In the genomic region with DNA sequence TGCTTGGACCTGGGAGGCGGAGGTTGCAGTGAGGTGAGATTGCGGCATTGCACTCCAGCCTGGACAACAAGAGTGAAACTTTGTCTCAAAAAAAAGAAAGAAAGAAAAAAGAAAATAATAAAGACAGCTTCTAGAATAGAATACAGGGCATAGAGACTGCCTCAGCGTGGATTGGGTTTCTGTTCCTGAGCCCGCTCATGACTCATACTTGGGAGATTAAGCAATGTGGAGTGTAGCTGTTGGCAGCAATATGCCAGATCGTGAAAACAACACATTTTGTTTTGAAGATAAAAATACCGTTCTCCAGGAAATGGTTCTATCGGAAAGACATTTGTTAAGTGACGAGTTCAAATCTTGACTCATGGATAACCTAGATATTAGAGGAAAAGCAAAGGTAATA, we compare ENCODE assay signal across 13 cellular contexts.
DNase-seq lines count a peak whose midpoint lies in the region; ATAC-seq and TF ChIP-seq lines count a peak whose summit lies in the region.
"Had no signal": no experiment of that assay in that cellular context is flagged by ENCODE, and none has a peak within 500 bp of the region (broad histone marks: within the 10 kb centered on the region; RNA-seq: fewer than 3 reads in every experiment).

No MANE protein-coding gene starts in this region.

- no peak for TF ChIP-seq POLR2A in uterus (IDR thresholded peaks at IDR 0.05)

- 42% methylated on average over 8 of the region's 8 CpGs for WGBS in liver

- BruUV-seq in MCF 10A (replicated peaks; lab: Mats Ljungman, UMichigan): no TSS peak

- H3K4me3 Mint-ChIP-seq in MCF 10A (ENCODE audit: unreplicated experiment): no peak overlapping the region
- H3K4me3 Mint-ChIP-seq in activated T-helper 1 cell treated with anti-CD3 and anti-CD28 coated beads, Interleukin-12 subunit alpha, Interleukin-12 subunit beta, Interleukin-2, Interleukin-4 antibody, amounts not matched to agents 30 ng/mL and 10 ng/mL and 1 ng/mL, durations not matched to agents 14 hours and 24 hours and 36 hours: no peak overlapping the region
- H3K4me3 Mint-ChIP-seq: activated CD8-positive, alpha-beta memory T cell treated with anti-CD3 and anti-CD28 coated beads, Interleukin-2, amount 10 ng/mL, durations not matched to agents 7 days and 5 days had no signal

- ATAC-seq in Right ventricle myocardium inferior: peak; percentile 60
- ATAC-seq in GM18909 (IDR thresholded peaks at IDR 0.05; ENCODE audit: poor library complexity, unreplicated experiment): no peak
- ATAC-seq: activated CD8-positive, alpha-beta memory T cell treated with anti-CD3 and anti-CD28 coated beads, Interleukin-2, amount 10 ng/mL, durations not matched to agents 7 days and 5 days had no signal

- CTCF ChIA-PET in MCF 10A (lab: Yijun Ruan, JAX): interaction anchor here (0.7 kb wide), 1 partner anchor 57 kb away, joined by 3 read pairs; no protein-coding TSS in a partner anchor

- H3K27me3 Mint-ChIP-seq in MCF 10A (ENCODE audit: insufficient read depth, unreplicated experiment): no peaks in the 10 kb centered on the region
- peaks cover 6% of the 10 kb centered on the region for H3K27me3 Mint-ChIP-seq in activated T-helper 1 cell treated with anti-CD3 and anti-CD28 coated beads, Interleukin-12 subunit alpha, Interleukin-12 subunit beta, Interleukin-2, Interleukin-4 antibody, amounts not matched to agents 30 ng/mL and 10 ng/mL and 1 ng/mL, durations not matched to agents 14 hours and 24 hours and 36 hours (ENCODE audit: insufficient read depth)

- H3K27me3 ChIP-seq in liver (ENCODE audit: control insufficient read depth in 4 of 4, insufficient read depth in 4 of 4, low read length in 3 of 4) (no peaks in the 10 kb centered on the region), uterus (no peaks in the 10 kb centered on the region)

- no peak for TF ChIP-seq CTCF in MCF 10A (IDR thresholded peaks at IDR 0.05; ENCODE audit: unreplicated experiment)
- no peak for TF ChIP-seq CTCF in liver (IDR thresholded peaks at IDR 0.05; ENCODE audit: low read depth, low read length, missing input control)
- no peak for TF ChIP-seq CTCF in uterus (IDR thresholded peaks at IDR 0.05)

- H3K4me3 ChIP-seq in liver (ENCODE audit: low read depth in 1 of 3, low read length in 3 of 3) (no peak overlapping the region), uterus (no peak overlapping the region)

- H3K9ac ChIP-seq in liver (ENCODE audit: low read depth in 1 of 2, low read length in 2 of 2): peak overlapping the region in 1 of 2 donors; percentile 3

- DNase-seq in Right ventricle myocardium inferior (ENCODE audit: missing footprints): no peak
- no peak for DNase-seq in cardiac septum (ENCODE audit: low spot score)
- peak; percentile 83 for DNase-seq in MCF 10A (ENCODE audit: unreplicated experiment)
- DNase-seq in uterus: peak; percentile 22 to 75
- DNase-seq in activated T-helper 1 cell treated with anti-CD3 and anti-CD28 coated beads, Interleukin-12 subunit alpha, Interleukin-12 subunit beta, Interleukin-2, Interleukin-4 antibody, amounts not matched to agents 30 ng/mL and 10 ng/mL and 1 ng/mL, durations not matched to agents 14 hours and 24 hours and 36 hours (ENCODE audit: low spot score): no peak
- no peak for DNase-seq in kidney glomerular epithelial cell (lab: John Stamatoyannopoulos, UW)
- DNase-seq: activated CD8-positive, alpha-beta memory T cell treated with anti-CD3 and anti-CD28 coated beads, Interleukin-2, amount 10 ng/mL, durations not matched to agents 7 days and 5 days; DND-41; NCI-H187; stimulated activated naive CD4-positive, alpha-beta T cell treated with Interleukin-2 at 50 U/mL for 16 hours had no signal

- no peaks in the 10 kb centered on the region for H3K4me1 ChIP-seq in liver (ENCODE audit: control insufficient read depth in 4 of 4, insufficient read depth in 4 of 4, low read length in 3 of 4)
- no peaks in the 10 kb centered on the region for H3K4me1 ChIP-seq in uterus

- H3K27ac Mint-ChIP-seq in MCF 10A (ENCODE audit: low read depth, unreplicated experiment): peak overlapping the region; percentile 17
- no peak overlapping the region for H3K27ac Mint-ChIP-seq in activated T-helper 1 cell treated with anti-CD3 and anti-CD28 coated beads, Interleukin-12 subunit alpha, Interleukin-12 subunit beta, Interleukin-2, Interleukin-4 antibody, amounts not matched to agents 30 ng/mL and 10 ng/mL and 1 ng/mL, durations not matched to agents 14 hours and 24 hours and 36 hours
- H3K27ac Mint-ChIP-seq: activated CD8-positive, alpha-beta memory T cell treated with anti-CD3 and anti-CD28 coated beads, Interleukin-2, amount 10 ng/mL, durations not matched to agents 7 days and 5 days had no signal

- H3K36me3 ChIP-seq in liver (ENCODE audit: control insufficient read depth in 4 of 4, insufficient read depth in 3 of 4, low read depth in 1 of 4, low read length in 3 of 4) (no peaks in the 10 kb centered on the region), uterus (no peaks in the 10 kb centered on the region)

- peak; percentile 45 to 64 for TF ChIP-seq RAD21 in liver (IDR thresholded peaks at IDR 0.05)

- H3K4me1 Mint-ChIP-seq in MCF 10A (ENCODE audit: insufficient read depth, unreplicated experiment): peaks cover 20% of the 10 kb centered on the region
- peaks cover 37% of the 10 kb centered on the region for H3K4me1 Mint-ChIP-seq in activated T-helper 1 cell treated with anti-CD3 and anti-CD28 coated beads, Interleukin-12 subunit alpha, Interleukin-12 subunit beta, Interleukin-2, Interleukin-4 antibody, amounts not matched to agents 30 ng/mL and 10 ng/mL and 1 ng/mL, durations not matched to agents 14 hours and 24 hours and 36 hours (ENCODE audit: low read depth)

- H3K36me3 Mint-ChIP-seq in MCF 10A (ENCODE audit: insufficient read depth, unreplicated experiment): no peaks in the 10 kb centered on the region
- peaks cover 5% of the 10 kb centered on the region for H3K36me3 Mint-ChIP-seq in activated T-helper 1 cell treated with anti-CD3 and anti-CD28 coated beads, Interleukin-12 subunit alpha, Interleukin-12 subunit beta, Interleukin-2, Interleukin-4 antibody, amounts not matched to agents 30 ng/mL and 10 ng/mL and 1 ng/mL, durations not matched to agents 14 hours and 24 hours and 36 hours (ENCODE audit: low read depth)
- H3K36me3 Mint-ChIP-seq: activated CD8-positive, alpha-beta memory T cell treated with anti-CD3 and anti-CD28 coated beads, Interleukin-2, amount 10 ng/mL, durations not matched to agents 7 days and 5 days had no signal

- H3K9me3 Mint-ChIP-seq in MCF 10A (ENCODE audit: unreplicated experiment): no peaks in the 10 kb centered on the region
- H3K9me3 Mint-ChIP-seq in activated T-helper 1 cell treated with anti-CD3 and anti-CD28 coated beads, Interleukin-12 subunit alpha, Interleukin-12 subunit beta, Interleukin-2, Interleukin-4 antibody, amounts not matched to agents 30 ng/mL and 10 ng/mL and 1 ng/mL, durations not matched to agents 14 hours and 24 hours and 36 hours: peaks cover 4% of the 10 kb centered on the region

- peak overlapping the region; percentile 80 to 82 for H3K27ac ChIP-seq in liver (ENCODE audit: low read depth in 1 of 2, low read length in 2 of 2)
- H3K27ac ChIP-seq in uterus: peak overlapping the region; percentile 56 to 73
- H3K27ac ChIP-seq: 22Rv1 had no signal

- intact Hi-C loops in Right ventricle myocardium inferior (cut with DNase I) (no loop called here), cardiac septum (cut with DNase I) (no loop called here), MCF 10A (cut with micrococcal nuclease) (no loop called here), uterus (cut with DNase I; ENCODE audit: low total_unique reads) (no loop called here)
- intact Hi-C loops in activated T-helper 1 cell treated with anti-CD3 and anti-CD28 coated beads, Interleukin-12 subunit alpha, Interleukin-12 subunit beta, Interleukin-2, Interleukin-4 antibody, amounts not matched to agents 30 ng/mL and 10 ng/mL and 1 ng/mL, durations not matched to agents 14 hours and 24 hours and 36 hours (cut with micrococcal nuclease): no loop called here

- POLR2A ChIA-PET in MCF 10A (lab: Yijun Ruan, JAX): interaction anchor here (0.6 to 1.9 kb wide), 2 partner anchors 10 to 59 kb away, joined by 3 to 5 read pairs; no protein-coding TSS in a partner anchor

- H3K9me3 ChIP-seq in liver (ENCODE audit: control insufficient read depth in 4 of 4, low read length in 3 of 4) (no peaks in the 10 kb centered on the region), uterus (no peaks in the 10 kb centered on the region)

TF ChIP-seq in liver, 16 proteins besides CTCF, POLR2A, EP300 and RAD21 (continues in another document):
- TF ChIP-seq, protein P1, sequence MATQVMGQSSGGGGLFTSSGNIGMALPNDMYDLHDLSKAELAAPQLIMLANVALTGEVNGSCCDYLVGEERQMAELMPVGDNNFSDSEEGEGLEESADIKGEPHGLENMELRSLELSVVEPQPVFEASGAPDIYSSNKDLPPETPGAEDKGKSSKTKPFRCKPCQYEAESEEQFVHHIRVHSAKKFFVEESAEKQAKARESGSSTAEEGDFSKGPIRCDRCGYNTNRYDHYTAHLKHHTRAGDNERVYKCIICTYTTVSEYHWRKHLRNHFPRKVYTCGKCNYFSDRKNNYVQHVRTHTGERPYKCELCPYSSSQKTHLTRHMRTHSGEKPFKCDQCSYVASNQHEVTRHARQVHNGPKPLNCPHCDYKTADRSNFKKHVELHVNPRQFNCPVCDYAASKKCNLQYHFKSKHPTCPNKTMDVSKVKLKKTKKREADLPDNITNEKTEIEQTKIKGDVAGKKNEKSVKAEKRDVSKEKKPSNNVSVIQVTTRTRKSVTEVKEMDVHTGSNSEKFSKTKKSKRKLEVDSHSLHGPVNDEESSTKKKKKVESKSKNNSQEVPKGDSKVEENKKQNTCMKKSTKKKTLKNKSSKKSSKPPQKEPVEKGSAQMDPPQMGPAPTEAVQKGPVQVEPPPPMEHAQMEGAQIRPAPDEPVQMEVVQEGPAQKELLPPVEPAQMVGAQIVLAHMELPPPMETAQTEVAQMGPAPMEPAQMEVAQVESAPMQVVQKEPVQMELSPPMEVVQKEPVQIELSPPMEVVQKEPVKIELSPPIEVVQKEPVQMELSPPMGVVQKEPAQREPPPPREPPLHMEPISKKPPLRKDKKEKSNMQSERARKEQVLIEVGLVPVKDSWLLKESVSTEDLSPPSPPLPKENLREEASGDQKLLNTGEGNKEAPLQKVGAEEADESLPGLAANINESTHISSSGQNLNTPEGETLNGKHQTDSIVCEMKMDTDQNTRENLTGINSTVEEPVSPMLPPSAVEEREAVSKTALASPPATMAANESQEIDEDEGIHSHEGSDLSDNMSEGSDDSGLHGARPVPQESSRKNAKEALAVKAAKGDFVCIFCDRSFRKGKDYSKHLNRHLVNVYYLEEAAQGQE (IDR thresholded peaks at IDR 0.05): no peak
- TF ChIP-seq, protein P2, sequence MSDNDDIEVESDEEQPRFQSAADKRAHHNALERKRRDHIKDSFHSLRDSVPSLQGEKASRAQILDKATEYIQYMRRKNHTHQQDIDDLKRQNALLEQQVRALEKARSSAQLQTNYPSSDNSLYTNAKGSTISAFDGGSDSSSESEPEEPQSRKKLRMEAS (IDR thresholded peaks at IDR 0.05): peak; percentile 29
- TF ChIP-seq RXRA (IDR thresholded peaks at IDR 0.05) (peak in 1 of 2 donors; percentile 46), HNF4A (conservative IDR thresholded peaks at IDR 0.05) (peak; percentile 31 to 46), NR2F2 (IDR thresholded peaks at IDR 0.05) (no peak)

Comparison
In these comparisons a context has a peak if more than half of its experiments do, and no peak if none do; other contexts are left out.
1. DNase-seq: peak in MCF 10A (single experiment) and uterus (2 of 2); none in Right ventricle myocardium inferior (single experiment), cardiac septum (single experiment), activated T-helper 1 cell treated with anti-CD3 and anti-CD28 coated beads, Interleukin-12 subunit alpha, Interleukin-12 subunit beta, Interleukin-2, Interleukin-4 antibody, amounts not matched to agents 30 ng/mL and 10 ng/mL and 1 ng/mL, durations not matched to agents 14 hours and 24 hours and 36 hours (single experiment) and kidney glomerular epithelial cell (single experiment).